21 cellular contexts compared by ENCODE assay signal in genomic region chr18:8400193-8400752, GRCh38.
DNase-seq lines count a peak whose midpoint lies in the region; ATAC-seq and TF ChIP-seq lines count a peak whose summit lies in the region.
"Had no signal": no experiment of that assay in that cellular context is flagged by ENCODE, and none has a peak within 500 bp of the region (broad histone marks: within the 10 kb centered on the region; RNA-seq: fewer than 3 reads in every experiment).

No MANE protein-coding gene starts in this region.

- peak; percentile 35; the same call in 2 of the 3 replicates for ATAC-seq in GM23338
- peak; percentile 41 for ATAC-seq in WTC11
- ATAC-seq in esophagus mucosa = no peak
- no peak for ATAC-seq in activated T-helper 17 cell treated with anti-CD3 and anti-CD28 coated beads, Interleukin-2, amount 50 U/mL, for 72 hours (replicated peaks)
- ATAC-seq: CD8-positive, alpha-beta T cell; Panc1 had no signal

- H3K9me3 ChIP-seq in BE2C = no peaks in the 10 kb centered on the region

- no peaks in the 10 kb centered on the region for H3K36me3 ChIP-seq in BE2C
- no peaks in the 10 kb centered on the region for H3K36me3 ChIP-seq in GM23338 (ENCODE audit: insufficient read depth)

- H3K4me3 ChIP-seq in BE2C (ENCODE audit: low read depth, low read length) (no peak overlapping the region), GM23338 (no peak overlapping the region)
- H3K4me3 ChIP-seq: SK-N-MC had no signal

- no peak overlapping the region for H3K4me2 ChIP-seq in GM23338

- no peaks in the 10 kb centered on the region for H3K9me3 Mint-ChIP-seq in GM23338
- peaks cover 3% of the 10 kb centered on the region; the same call in 1 of the 2 replicates for H3K9me3 Mint-ChIP-seq in WTC11
- H3K9me3 Mint-ChIP-seq in nephron progenitor cell = no peaks in the 10 kb centered on the region
- H3K9me3 Mint-ChIP-seq in activated T-helper 17 cell treated with anti-CD3 and anti-CD28 coated beads, Interleukin-2, amount 50 U/mL, for 72 hours = peaks cover 6% of the 10 kb centered on the region
- H3K9me3 Mint-ChIP-seq: CD8-positive, alpha-beta T cell had no signal

- peaks cover 20% of the 10 kb centered on the region for H3K4me1 Mint-ChIP-seq in GM23338
- H3K4me1 Mint-ChIP-seq in WTC11 = peaks cover 24% of the 10 kb centered on the region
- H3K4me1 Mint-ChIP-seq in nephron progenitor cell = peaks cover 45% of the 10 kb centered on the region
- H3K4me1 Mint-ChIP-seq in activated T-helper 17 cell treated with anti-CD3 and anti-CD28 coated beads, Interleukin-2, amount 50 U/mL, for 72 hours = no peaks in the 10 kb centered on the region

- no peaks in the 10 kb centered on the region for H3K79me2 ChIP-seq in GM23338 (replicated peaks; ENCODE audit: insufficient read depth)

- no peak for TF ChIP-seq CTCF in BE2C (IDR thresholded peaks at IDR 0.05; ENCODE audit: low read depth, low read length)
- no peak for TF ChIP-seq CTCF in GM23338 (conservative IDR thresholded peaks at IDR 0.05; ENCODE audit: low read depth in 2 of 2)
- TF ChIP-seq CTCF in WTC11 (IDR thresholded peaks at IDR 0.05) = no peak
- no peak for TF ChIP-seq CTCF in nephron progenitor cell (IDR thresholded peaks at IDR 0.05)

- no peaks in the 10 kb centered on the region for H3F3A ChIP-seq in GM23338 (replicated peaks; ENCODE audit: low read depth)

- POLR2A ChIA-PET in WTC11 (lab: Charles Lee) = no interaction called here

- H4K20me1 ChIP-seq in GM23338 (replicated peaks; ENCODE audit: insufficient read depth) = no peaks in the 10 kb centered on the region

- H3K9me2 ChIP-seq in GM23338 (ENCODE audit: insufficient read depth) = peaks cover 5% of the 10 kb centered on the region

- H3K27ac Mint-ChIP-seq in GM23338 (no peak overlapping the region), WTC11 (no peak overlapping the region), nephron progenitor cell (peak overlapping the region; percentile 57)
- no peak overlapping the region for H3K27ac Mint-ChIP-seq in activated T-helper 17 cell treated with anti-CD3 and anti-CD28 coated beads, Interleukin-2, amount 50 U/mL, for 72 hours
- H3K27ac Mint-ChIP-seq: CD8-positive, alpha-beta T cell had no signal

- H3K4me3 Mint-ChIP-seq in GM23338 (no peak overlapping the region), WTC11 (no peak overlapping the region), nephron progenitor cell (no peak overlapping the region)
- H3K4me3 Mint-ChIP-seq in activated T-helper 17 cell treated with anti-CD3 and anti-CD28 coated beads, Interleukin-2, amount 50 U/mL, for 72 hours = no peak overlapping the region
- H3K4me3 Mint-ChIP-seq: CD8-positive, alpha-beta T cell had no signal

- DNase-seq in BE2C = peak; percentile 14
- DNase-seq in GM23338 (ENCODE audit: low spot score) = no peak
- no peak for DNase-seq in WTC11 (ENCODE audit: low spot score)
- DNase-seq in nephron progenitor cell = peak; percentile 21
- DNase-seq in NK-92 treated with Interleukin-12 subunit alpha and Interleukin-12 subunit beta, amount 100 ng/mL, for 24 hours (lab: John Stamatoyannopoulos, UW) = no peak
- DNase-seq: CD8-positive, alpha-beta T cell; DMS79 treated with DMSO at 0.1 percent for 48 hours; GF-D8; NCI-H1092; NCI-H1417 treated with DMSO at 0.1 percent for 48 hours; NCI-H1694 treated with DMSO at 0.1 percent for 48 hours; NCI-H2081; NCI-H446 treated with DMSO at 0.1 percent for 48 hours; NCI-H526 treated with DMSO at 0.1 percent for 48 hours; SHP77 treated with DMSO at 0.1 percent for 48 hours had no signal

- no peaks in the 10 kb centered on the region for H3K27me3 ChIP-seq in BE2C
- H3K27me3 ChIP-seq in GM23338 (ENCODE audit: insufficient read depth) = no peaks in the 10 kb centered on the region

- H3K27ac ChIP-seq in GM23338 (ENCODE audit: low read depth) = no peak overlapping the region
- H3K27ac ChIP-seq: C4-2B, RWPE1, SK-N-MC had no signal

- peak overlapping the region; percentile 52 for H2AFZ ChIP-seq in GM23338

- CTCF ChIA-PET in WTC11 (lab: Charles Lee) = interaction anchor here (0.6 to 1.7 kb wide), 3 partner anchors 9 to 400 kb away, joined by 3 to 4 read pairs (median 4); no protein-coding TSS in a partner anchor

- H3K36me3 Mint-ChIP-seq in GM23338 (ENCODE audit: low read depth) (no peaks in the 10 kb centered on the region), WTC11 (0 out of 2 replicates have a peak, but pooled peaks cover 2% of the 10 kb centered on the region), nephron progenitor cell (ENCODE audit: low read depth) (peaks cover 6% of the 10 kb centered on the region)
- peaks cover 7% of the 10 kb centered on the region for H3K36me3 Mint-ChIP-seq in activated T-helper 17 cell treated with anti-CD3 and anti-CD28 coated beads, Interleukin-2, amount 50 U/mL, for 72 hours (ENCODE audit: low read depth)
- H3K36me3 Mint-ChIP-seq: CD8-positive, alpha-beta T cell had no signal

- H3K4me1 ChIP-seq in BE2C = no peaks in the 10 kb centered on the region
- H3K4me1 ChIP-seq in GM23338 (ENCODE audit: insufficient read depth) = peaks cover 8% of the 10 kb centered on the region; the same call in 1 of the 2 replicates

- H3K27me3 Mint-ChIP-seq in GM23338 (ENCODE audit: insufficient read depth, low read depth, poor library complexity) = peaks cover 13% of the 10 kb centered on the region
- H3K27me3 Mint-ChIP-seq in WTC11 (ENCODE audit: low read depth) = no peaks in the 10 kb centered on the region
- no peaks in the 10 kb centered on the region for H3K27me3 Mint-ChIP-seq in nephron progenitor cell (ENCODE audit: low read depth, poor library complexity)
- no peaks in the 10 kb centered on the region for H3K27me3 Mint-ChIP-seq in activated T-helper 17 cell treated with anti-CD3 and anti-CD28 coated beads, Interleukin-2, amount 50 U/mL, for 72 hours

TF ChIP-seq in GM23338, 12 proteins besides CTCF, POLR2A, EP300 and RAD21:
- TF ChIP-seq EZH2phosphoT487 (IDR thresholded peaks at IDR 0.05; ENCODE audit: unreplicated experiment) (no peak), EZH2 (IDR thresholded peaks at IDR 0.05; ENCODE audit: low read depth, unreplicated experiment) (no peak), ZNF114 (CRISPR knock-in tag; IDR thresholded peaks at IDR 0.05) (no peak)

TF ChIP-seq in WTC11, 78 proteins besides CTCF, POLR2A, EP300 and RAD21:
- TF ChIP-seq CREM (CRISPR knock-in tag; IDR thresholded peaks at IDR 0.05) (no peak), NR3C1 (CRISPR knock-in tag; conservative IDR thresholded peaks at IDR 0.05; ENCODE audit: low read depth) (no peak), MYBL2 (CRISPR knock-in tag; IDR thresholded peaks at IDR 0.05) (no peak), FOXP1 (CRISPR knock-in tag; IDR thresholded peaks at IDR 0.05; ENCODE audit: borderline replicate concordance) (no peak), GABPB1 (CRISPR knock-in tag; IDR thresholded peaks at IDR 0.05) (no peak), ZNF416 (CRISPR knock-in tag; IDR thresholded peaks at IDR 0.05) (no peak), NR2C2 (CRISPR knock-in tag; IDR thresholded peaks at IDR 0.05) (no peak), ESRRA (CRISPR knock-in tag; IDR thresholded peaks at IDR 0.05; ENCODE audit: borderline replicate concordance) (no peak), NFE2L1 (CRISPR knock-in tag; IDR thresholded peaks at IDR 0.05) (no peak)
TF ChIP-seq in WTC11: peak in this region for 0.

Comparison
In these comparisons a context has a peak if more than half of its experiments do, and no peak if none do; other contexts are left out.
1. DNase-seq: peak in BE2C (single experiment) and nephron progenitor cell (single experiment); none in GM23338 (single experiment), WTC11 (single experiment) and NK-92 treated with Interleukin-12 subunit alpha and Interleukin-12 subunit beta, amount 100 ng/mL, for 24 hours (single experiment).
2. ATAC-seq: peak in GM23338 (single experiment) and WTC11 (single experiment); none in esophagus mucosa (single experiment) and activated T-helper 17 cell treated with anti-CD3 and anti-CD28 coated beads, Interleukin-2, amount 50 U/mL, for 72 hours (single experiment).